31 cellular contexts compared by ENCODE assay signal in the genomic region with DNA sequence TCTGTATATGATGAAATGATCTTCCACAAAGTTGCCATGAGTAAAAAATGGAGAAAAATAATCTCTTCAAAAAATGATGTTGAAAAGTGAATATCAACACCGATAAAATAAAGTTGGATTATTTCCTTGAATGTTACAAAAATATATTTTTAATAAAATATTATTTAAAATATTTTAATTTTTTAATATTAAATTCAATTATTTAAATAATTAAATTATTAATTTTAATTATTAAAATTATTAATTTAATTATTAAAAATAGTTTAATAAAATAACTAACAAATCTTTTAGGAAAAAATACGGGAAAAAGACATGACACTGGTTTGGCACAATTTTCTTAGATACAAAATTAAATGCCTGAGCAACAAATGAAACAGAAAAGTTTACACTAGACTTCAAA. TPM values are rescaled to one million over a fixed set of nuclear protein-coding genes. Genes with fewer than 3 reads are reported as not detected.
"Had no signal": no experiment of that assay in that cellular context is flagged by ENCODE, and none has a peak within 500 bp of the region (broad histone marks: within the 10 kb centered on the region; RNA-seq: fewer than 3 reads in every experiment).

No MANE protein-coding gene starts in this region.

- H3K4me3 ChIP-seq: MG63, Peyer's patch had no signal

- H3K4me3 Mint-ChIP-seq: activated CD4-positive, alpha-beta T cell treated with anti-CD3 and anti-CD28 coated beads, Interleukin-2, amount 10 ng/mL, durations not matched to agents 24 days and 14 days; activated CD8-positive, alpha-beta T cell treated with anti-CD3 and anti-CD28 coated beads, Interleukin-2, amount 10 ng/mL, durations not matched to agents 7 days and 5 days; activated naive CD4-positive, alpha-beta T cell treated with anti-CD3 and anti-CD28 coated beads for 36 hours; activated T-cell treated with anti-CD3 and anti-CD28 coated beads, Interleukin-2, amount 50 U/mL, for 24 hours; brain had no signal

- H3K4me1 Mint-ChIP-seq: activated CD4-positive, alpha-beta T cell treated with anti-CD3 and anti-CD28 coated beads, Interleukin-2, amount 10 ng/mL, durations not matched to agents 24 days and 14 days; brain had no signal

- H3K27ac Mint-ChIP-seq: activated CD4-positive, alpha-beta T cell treated with anti-CD3 and anti-CD28 coated beads, Interleukin-2, amount 10 ng/mL, durations not matched to agents 24 days and 14 days; activated CD8-positive, alpha-beta T cell treated with anti-CD3 and anti-CD28 coated beads, Interleukin-2, amount 10 ng/mL, durations not matched to agents 7 days and 5 days; activated naive CD4-positive, alpha-beta T cell treated with anti-CD3 and anti-CD28 coated beads for 36 hours; activated naive CD4-positive, alpha-beta T cell treated with anti-CD3 and anti-CD28 coated beads, Interleukin-2, amount 50 U/mL, for 72 hours; activated T-cell treated with anti-CD3 and anti-CD28 coated beads, Interleukin-2, amount 50 U/mL, for 24 hours; brain had no signal

- H3K4me1 ChIP-seq: Peyer's patch had no signal

- H3K36me3 ChIP-seq: MG63 had no signal

- ATAC-seq: activated CD8-positive, alpha-beta T cell treated with anti-CD3 and anti-CD28 coated beads, Interleukin-2, amount 10 ng/mL, durations not matched to agents 7 days and 5 days; activated naive CD4-positive, alpha-beta T cell treated with anti-CD3 and anti-CD28 coated beads, Interleukin-2, amount 50 U/mL, for 72 hours; PC-3; Right ventricle myocardium inferior had no signal

- H3K27ac ChIP-seq: Peyer's patch, RWPE1, WERI-Rb-1 had no signal

- DNase-seq: activated CD4-positive, alpha-beta T cell treated with anti-CD3 and anti-CD28 coated beads, Interleukin-2, amount 10 ng/mL, durations not matched to agents 24 days and 14 days; activated CD4-positive, alpha-beta T cell treated with anti-CD3 and anti-CD28 coated beads, Interleukin-2, amount 50 U/mL, for 48 hours; activated CD8-positive, alpha-beta T cell treated with anti-CD3 and anti-CD28 coated beads, Interleukin-2, amount 10 ng/mL, durations not matched to agents 7 days and 5 days; activated gamma-delta T cell treated with Interleukin-2 at 50 U/mL for 16 hours; activated naive CD4-positive, alpha-beta T cell treated with anti-CD3 and anti-CD28 coated beads for 36 hours; activated T-cell treated with anti-CD3 and anti-CD28 coated beads, Interleukin-2, amount 50 U/mL, for 24 hours; anterior cingulate cortex; central memory CD4-positive, alpha-beta T cell; Kasumi-1; KG1; MG63; NCI-H1048; NCI-H1105 treated with DMSO at 0.1 percent for 48 hours; NCI-H1436; NCI-H1694; NCI-H1930; NCI-H2081 treated with DMSO at 0.1 percent for 48 hours; NCI-H345; NCI-H524 treated with DMSO at 0.1 percent for 48 hours; PC-3; Peyer's patch; SW 1271; T-helper 1 cell; T-helper 2 cell; T-helper 9 cell; WERI-Rb-1 had no signal

- H3K27me3 ChIP-seq: MG63, Peyer's patch had no signal

- H3K9me3 ChIP-seq: MG63 had no signal

- H3K27me3 Mint-ChIP-seq: activated CD4-positive, alpha-beta T cell treated with anti-CD3 and anti-CD28 coated beads, Interleukin-2, amount 10 ng/mL, durations not matched to agents 24 days and 14 days; activated T-cell treated with anti-CD3 and anti-CD28 coated beads, Interleukin-2, amount 50 U/mL, for 24 hours had no signal

RNA-seq across cellular contexts. Expression of a gene that starts 21.3 kb away (rescaled TPM):
- total RNA-seq: NCI-H460, PC-3 had no signal
